In the genomic region with DNA sequence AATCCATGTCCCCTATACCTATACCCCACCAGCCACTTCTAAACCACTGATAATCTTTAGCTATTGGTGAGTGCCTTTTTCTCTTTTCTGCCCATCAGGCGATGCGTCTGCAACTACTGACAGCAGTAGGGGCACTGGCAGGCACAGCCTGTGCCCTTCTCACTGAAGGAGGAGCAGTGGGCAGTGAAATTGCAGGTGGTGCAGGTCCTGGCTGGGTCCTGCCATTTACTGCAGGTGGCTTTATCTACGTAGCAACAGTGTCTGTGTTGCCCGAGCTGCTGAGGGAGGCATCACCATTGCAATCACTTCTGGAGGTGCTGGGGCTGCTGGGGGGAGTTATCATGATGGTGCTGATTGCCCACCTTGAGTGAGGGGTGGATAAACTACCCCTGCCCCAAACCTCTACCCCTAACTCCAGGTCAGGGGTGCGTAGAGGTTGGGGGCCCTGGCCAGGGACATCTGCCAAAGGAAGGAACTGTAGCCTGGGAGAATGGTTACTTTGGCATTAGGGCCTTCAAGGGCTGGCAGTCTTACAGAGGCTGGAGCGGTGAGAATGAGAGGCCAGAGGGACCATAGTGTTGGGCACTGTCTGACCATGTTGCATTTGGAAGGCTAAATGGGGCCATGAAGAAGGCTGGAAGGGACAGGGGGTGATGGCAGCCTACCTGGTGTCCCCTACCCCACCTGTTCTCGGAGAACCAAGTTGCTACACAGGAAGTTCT, we compare ENCODE assay signal across 8 cellular contexts. TPM values are rescaled to one million over a fixed set of nuclear protein-coding genes. Genes with fewer than 3 reads are reported as not detected.
DNase-seq lines count a peak whose midpoint lies in the region; ATAC-seq and TF ChIP-seq lines count a peak whose summit lies in the region.

No MANE protein-coding gene starts in this region.

- ATAC-seq in heart right ventricle (no peak), Right ventricle myocardium superior (ENCODE audit: poor library complexity) (no peak), omental fat pad (ENCODE audit: low FRiP score) (no peak), HG03175 (IDR thresholded peaks at IDR 0.05; ENCODE audit: unreplicated experiment) (no peak)

- H3K9me3 Mint-ChIP-seq in activated T-helper 1 cell treated with anti-CD3 and anti-CD28 coated beads, Interleukin-12 subunit alpha, Interleukin-12 subunit beta, Interleukin-2, Interleukin-4 antibody, amounts not matched to agents 30 ng/mL and 10 ng/mL and 1 ng/mL, durations not matched to agents 14 hours and 24 hours and 36 hours: no peaks in the 10 kb centered on the region

- H3K4me1 Mint-ChIP-seq in activated T-helper 1 cell treated with anti-CD3 and anti-CD28 coated beads, Interleukin-12 subunit alpha, Interleukin-12 subunit beta, Interleukin-2, Interleukin-4 antibody, amounts not matched to agents 30 ng/mL and 10 ng/mL and 1 ng/mL, durations not matched to agents 14 hours and 24 hours and 36 hours (ENCODE audit: low read depth): peaks cover 69% of the 10 kb centered on the region

- no peak for TF ChIP-seq EP300 in transverse colon (IDR thresholded peaks at IDR 0.05; ENCODE audit: low read depth)

- H3K9me3 ChIP-seq in heart right ventricle (no peaks in the 10 kb centered on the region), transverse colon (no peaks in the 10 kb centered on the region)

- intact Hi-C loops in heart right ventricle (cut with DNase I) (loop anchor here in 3 of 10 donors (5.0 to 10.0 kb wide), 3 partner anchors 44 to 1029 kb away; partner anchors contain the start of genes AGPAT1 (in 1 of the 3) and RNF5 (in 1 of the 3)), Right ventricle myocardium superior (cut with DNase I) (loop anchor here (5.0 kb wide), 1 partner anchor 231 kb away; no protein-coding TSS in a partner anchor), transverse colon (cut with DNase I; ENCODE audit: low total_unique reads) (no loop called here)
- intact Hi-C loops in activated T-helper 1 cell treated with anti-CD3 and anti-CD28 coated beads, Interleukin-12 subunit alpha, Interleukin-12 subunit beta, Interleukin-2, Interleukin-4 antibody, amounts not matched to agents 30 ng/mL and 10 ng/mL and 1 ng/mL, durations not matched to agents 14 hours and 24 hours and 36 hours (cut with micrococcal nuclease): loop anchor here (10.0 kb wide), 3 partner anchors 371 to 1539 kb away; partner anchors contain the start of genes C6orf47, CSNK2B, GPANK1 and LY6G5B

- peak overlapping the region; percentile 100 for H3K4me3 Mint-ChIP-seq in activated T-helper 1 cell treated with anti-CD3 and anti-CD28 coated beads, Interleukin-12 subunit alpha, Interleukin-12 subunit beta, Interleukin-2, Interleukin-4 antibody, amounts not matched to agents 30 ng/mL and 10 ng/mL and 1 ng/mL, durations not matched to agents 14 hours and 24 hours and 36 hours

- H3K4me3 ChIP-seq in heart right ventricle: peak overlapping the region in 6 of 10 donors; percentile 45 to 80 (median 72)
- H3K4me3 ChIP-seq in transverse colon: peak overlapping the region in 1 of 4 donors; percentile 83

- H3K27ac ChIP-seq in heart right ventricle: peak overlapping the region in 1 of 10 donors; percentile 74
- H3K27ac ChIP-seq in transverse colon: peak overlapping the region in 3 of 4 donors; percentile 77 to 88 (median 83)

- H3K27me3 Mint-ChIP-seq in activated T-helper 1 cell treated with anti-CD3 and anti-CD28 coated beads, Interleukin-12 subunit alpha, Interleukin-12 subunit beta, Interleukin-2, Interleukin-4 antibody, amounts not matched to agents 30 ng/mL and 10 ng/mL and 1 ng/mL, durations not matched to agents 14 hours and 24 hours and 36 hours (ENCODE audit: insufficient read depth): no peaks in the 10 kb centered on the region

- POLR2A ChIA-PET in GM10248 (lab: Yijun Ruan, JAX): no interaction called here

- H3K27me3 ChIP-seq in heart right ventricle (no peaks in the 10 kb centered on the region), transverse colon (no peaks in the 10 kb centered on the region)

- no peak for DNase-seq in heart right ventricle
- no peak for DNase-seq in Right ventricle myocardium superior
- no peak for DNase-seq in activated T-helper 1 cell treated with anti-CD3 and anti-CD28 coated beads, Interleukin-12 subunit alpha, Interleukin-12 subunit beta, Interleukin-2, Interleukin-4 antibody, amounts not matched to agents 30 ng/mL and 10 ng/mL and 1 ng/mL, durations not matched to agents 14 hours and 24 hours and 36 hours (ENCODE audit: low spot score)
- DNase-seq in mesenteric fat pad (ENCODE audit: low spot score): peak; percentile 51
- DNase-seq in transverse colon: no peak
- no peak for DNase-seq in omental fat pad (ENCODE audit: low spot score)
- DNase-seq in GM10248 (ENCODE audit: extremely low spot score): no peak

- in situ Hi-C loops in transverse colon (cut with MboI; ENCODE audit: low pct_ligation_motif_present in 1 of 4, low pct_unique_long_range_greater_than_20kb in 1 of 4, low sequenced_read_pairs in 3 of 4): no loop called here

- 86% methylated on average over 7 of the region's 7 CpGs for WGBS in heart right ventricle, 2 donors
- WGBS in transverse colon (ENCODE audit: low coverage in 1 of 2), 2 donors: 80 to 81% methylated on average over 1 to 7 of the region's 7 CpGs

- TF ChIP-seq CTCF in heart right ventricle (IDR thresholded peaks at IDR 0.05) (no peak), transverse colon (IDR thresholded peaks at IDR 0.05) (no peak), omental fat pad (IDR thresholded peaks at IDR 0.05) (no peak), GM10248 (IDR thresholded peaks at IDR 0.05; ENCODE audit: control extremely low read depth, extremely low read depth, low read depth, missing control alignments) (no peak)

- CTCF ChIA-PET in GM10248 (lab: Yijun Ruan, JAX): interaction anchor here (1.4 to 2.5 kb wide), 2 partner anchors 31 to 45 kb away, joined by 3 to 16 read pairs; no protein-coding TSS in a partner anchor

- H3K4me1 ChIP-seq in heart right ventricle (peaks cover 26 to 62% (median 53%) of the 10 kb centered on the region in 9 donors), transverse colon (peaks cover 28 to 58% (median 47%) of the 10 kb centered on the region in 4 donors)

- TF ChIP-seq POLR2A in transverse colon (IDR thresholded peaks at IDR 0.05): no peak

- H3K36me3 Mint-ChIP-seq in activated T-helper 1 cell treated with anti-CD3 and anti-CD28 coated beads, Interleukin-12 subunit alpha, Interleukin-12 subunit beta, Interleukin-2, Interleukin-4 antibody, amounts not matched to agents 30 ng/mL and 10 ng/mL and 1 ng/mL, durations not matched to agents 14 hours and 24 hours and 36 hours (ENCODE audit: low read depth): peaks cover 33% of the 10 kb centered on the region

- peak overlapping the region; percentile 79 for H3K27ac Mint-ChIP-seq in activated T-helper 1 cell treated with anti-CD3 and anti-CD28 coated beads, Interleukin-12 subunit alpha, Interleukin-12 subunit beta, Interleukin-2, Interleukin-4 antibody, amounts not matched to agents 30 ng/mL and 10 ng/mL and 1 ng/mL, durations not matched to agents 14 hours and 24 hours and 36 hours

- H3K36me3 ChIP-seq in heart right ventricle: peaks cover 0 to 27% (median 19%) of the 10 kb centered on the region in 9 donors
- peaks cover 0 to 6% (median 1%) of the 10 kb centered on the region in 4 donors for H3K36me3 ChIP-seq in transverse colon

RNA-seq across cellular contexts. Expression of gene HSD17B8, which starts 0.9 kb away (rescaled TPM):
- total RNA-seq in heart right ventricle: 10 to 100 TPM; 17.6 to 25.5 (median 23.0) TPM
- 10 to 100 TPM in 1 of 2 donors, 1 to 10 TPM in 1; 7.4 to 15.1 TPM for polyA plus RNA-seq in heart right ventricle
- 25.1 TPM for total RNA-seq in Right ventricle myocardium superior
- 14.8 and 15.2 TPM in 2 replicates for total RNA-seq in activated T-helper 1 cell treated with anti-CD3 and anti-CD28 coated beads, Interleukin-12 subunit alpha, Interleukin-12 subunit beta, Interleukin-2, Interleukin-4 antibody, amounts not matched to agents 30 ng/mL and 10 ng/mL and 1 ng/mL, durations not matched to agents 14 hours and 24 hours and 36 hours
- total RNA-seq in mesenteric fat pad: 5.3 TPM
- 10 to 100 TPM; 34.3 to 65.7 (median 43.1) TPM for total RNA-seq in transverse colon
- total RNA-seq in omental fat pad: 10 to 100 TPM in 2 of 4 donors, 1 to 10 TPM in 2; 6.9 to 13.6 (median 11.0) TPM

RNA-seq across cellular contexts. Expression of gene SLC39A7, which starts 2.9 kb away (rescaled TPM):
- total RNA-seq in heart right ventricle: 100 to 1,000 TPM in 1 of 10 donors, 10 to 100 TPM in 9; 44.8 to 104 (median 53.1) TPM
- polyA plus RNA-seq in heart right ventricle: 100 to 1,000 TPM in 1 of 2 donors, 10 to 100 TPM in 1; 25.8 to 178 TPM
- 46.0 TPM for total RNA-seq in Right ventricle myocardium superior
- total RNA-seq in activated T-helper 1 cell treated with anti-CD3 and anti-CD28 coated beads, Interleukin-12 subunit alpha, Interleukin-12 subunit beta, Interleukin-2, Interleukin-4 antibody, amounts not matched to agents 30 ng/mL and 10 ng/mL and 1 ng/mL, durations not matched to agents 14 hours and 24 hours and 36 hours: 67.1 and 68.8 TPM in 2 replicates
- 109 TPM for total RNA-seq in mesenteric fat pad
- total RNA-seq in transverse colon: 10 to 100 TPM; 38.2 to 99.9 (median 60.5) TPM
- 10 to 100 TPM; 57.5 to 82.8 (median 70.1) TPM for total RNA-seq in omental fat pad

RNA-seq across cellular contexts. Expression of gene RXRB, which starts 3.1 kb away (rescaled TPM):
- total RNA-seq in heart right ventricle (10 to 100 TPM; 29.7 to 39.1 (median 33.2) TPM), Right ventricle myocardium superior (37.9 TPM), mesenteric fat pad (35.8 TPM), transverse colon (10 to 100 TPM; 26.9 to 31.9 (median 29.4) TPM), omental fat pad (10 to 100 TPM; 19.9 to 35.9 (median 22.7) TPM)
- polyA plus RNA-seq in heart right ventricle: 10 to 100 TPM; 22.2 to 40.7 TPM
- total RNA-seq in activated T-helper 1 cell treated with anti-CD3 and anti-CD28 coated beads, Interleukin-12 subunit alpha, Interleukin-12 subunit beta, Interleukin-2, Interleukin-4 antibody, amounts not matched to agents 30 ng/mL and 10 ng/mL and 1 ng/mL, durations not matched to agents 14 hours and 24 hours and 36 hours: 46.6 and 47.4 TPM in 2 replicates

RNA-seq across cellular contexts. Expression of gene RING1, which starts 4.7 kb away (rescaled TPM):
- 10 to 100 TPM; 26.5 to 32.1 (median 28.0) TPM for total RNA-seq in heart right ventricle
- 10 to 100 TPM; 28.6 to 35.1 TPM for polyA plus RNA-seq in heart right ventricle
- total RNA-seq in Right ventricle myocardium superior: 26.4 TPM
- total RNA-seq in activated T-helper 1 cell treated with anti-CD3 and anti-CD28 coated beads, Interleukin-12 subunit alpha, Interleukin-12 subunit beta, Interleukin-2, Interleukin-4 antibody, amounts not matched to agents 30 ng/mL and 10 ng/mL and 1 ng/mL, durations not matched to agents 14 hours and 24 hours and 36 hours: 50.7 and 53.4 TPM in 2 replicates
- total RNA-seq in mesenteric fat pad: 32.6 TPM
- total RNA-seq in transverse colon: 10 to 100 TPM; 10.8 to 29.9 (median 19.9) TPM
- 10 to 100 TPM; 13.1 to 20.1 (median 15.7) TPM for total RNA-seq in omental fat pad

RNA-seq across cellular contexts. Expression of gene COL11A2, which starts 11.3 kb away (rescaled TPM):
- total RNA-seq in heart right ventricle (1 to 10 TPM in 3 of 10 donors, under 1 TPM in 7; 0.52 to 3.9 (median 0.94) TPM), Right ventricle myocardium superior (0.94 TPM), mesenteric fat pad (0.67 TPM), transverse colon (under 1 TPM in 3 of 4 donors, not detected in 1; 0.14 to 0.79 (median 0.75) TPM), omental fat pad (1 to 10 TPM in 1 of 4 donors, under 1 TPM in 3; 0.13 to 1.3 (median 0.53) TPM)
- 1 to 10 TPM in 1 of 2 donors, under 1 TPM in 1; 0.55 to 8.7 TPM for polyA plus RNA-seq in heart right ventricle
- total RNA-seq in activated T-helper 1 cell treated with anti-CD3 and anti-CD28 coated beads, Interleukin-12 subunit alpha, Interleukin-12 subunit beta, Interleukin-2, Interleukin-4 antibody, amounts not matched to agents 30 ng/mL and 10 ng/mL and 1 ng/mL, durations not matched to agents 14 hours and 24 hours and 36 hours: 0.61 and 0.65 TPM in 2 replicates
